ENCODE assay signal across 18 cellular contexts in the genomic region with DNA sequence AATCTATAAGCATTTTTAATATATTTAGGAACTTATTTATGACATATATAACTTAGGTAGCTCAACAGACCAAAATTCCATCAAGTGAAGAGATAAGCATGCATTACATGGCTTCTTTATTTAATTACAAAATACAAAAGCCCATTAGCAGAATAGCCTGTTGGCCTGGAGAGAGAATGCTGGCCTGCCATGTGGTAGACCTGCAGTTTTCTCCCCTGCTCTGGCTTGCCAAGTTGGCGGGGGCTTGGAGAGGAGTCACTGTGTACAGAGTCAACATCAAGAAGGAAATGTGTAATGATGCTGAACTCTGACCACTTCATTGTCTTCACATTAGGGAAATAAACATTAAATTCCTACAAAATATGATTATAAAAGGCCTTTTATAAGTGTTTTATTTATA.
DNase-seq lines count a peak whose midpoint lies in the region; ATAC-seq and TF ChIP-seq lines count a peak whose summit lies in the region.
"Had no signal": no experiment of that assay in that cellular context is flagged by ENCODE, and none has a peak within 500 bp of the region (broad histone marks: within the 10 kb centered on the region; RNA-seq: fewer than 3 reads in every experiment).

No MANE protein-coding gene starts in this region.

- no peak overlapping the region for H3K4me3 Mint-ChIP-seq in glutamatergic neuron (ENCODE audit: unreplicated experiment)
- H3K4me3 Mint-ChIP-seq: activated CD8-positive, alpha-beta T cell treated with anti-CD3 and anti-CD28 coated beads, Interleukin-2, amount 10 ng/mL, durations not matched to agents 7 days and 5 days; activated naive CD8-positive, alpha-beta T cell treated with anti-CD3 and anti-CD28 coated beads, Interleukin-2, amount 10 ng/mL, durations not matched to agents 7 days and 5 days; T-helper 1 cell treated with Interleukin-12 subunit alpha and Interleukin-12 subunit beta and Interleukin-4 antibody, amounts not matched to agents 30 μg/mL and 1 μg/mL, for 36 hours had no signal

- TF ChIP-seq CTCF in BE2C (IDR thresholded peaks at IDR 0.05; ENCODE audit: low read depth, low read length) (no peak), glutamatergic neuron (IDR thresholded peaks at IDR 0.05; ENCODE audit: partially characterized antibody, unreplicated experiment) (no peak)

- peaks cover 21% of the 10 kb centered on the region for H3K4me1 ChIP-seq in BE2C
- H3K4me1 ChIP-seq in effector memory CD4-positive, alpha-beta T cell (ENCODE audit: control insufficient read depth, insufficient read depth, low read length, poor library complexity, severe bottlenecking) = no peaks in the 10 kb centered on the region
- H3K4me1 ChIP-seq: breast epithelium, right atrium auricular region had no signal

- H3K4me1 Mint-ChIP-seq in glutamatergic neuron (ENCODE audit: low read depth, unreplicated experiment) = no peaks in the 10 kb centered on the region
- H3K4me1 Mint-ChIP-seq: activated naive CD8-positive, alpha-beta T cell treated with anti-CD3 and anti-CD28 coated beads, Interleukin-2, amount 10 ng/mL, durations not matched to agents 7 days and 5 days had no signal

- no peak overlapping the region for H3K27ac ChIP-seq in effector memory CD4-positive, alpha-beta T cell (ENCODE audit: insufficient read depth, low read length, poor library complexity, severe bottlenecking)
- H3K27ac ChIP-seq: breast epithelium, neutrophil, right atrium auricular region had no signal

- no peaks in the 10 kb centered on the region for H3K9me3 Mint-ChIP-seq in glutamatergic neuron (ENCODE audit: unreplicated experiment)
- H3K9me3 Mint-ChIP-seq: activated naive CD8-positive, alpha-beta T cell treated with anti-CD3 and anti-CD28 coated beads, Interleukin-2, amount 10 ng/mL, durations not matched to agents 7 days and 5 days; T-helper 1 cell treated with Interleukin-12 subunit alpha and Interleukin-12 subunit beta and Interleukin-4 antibody, amounts not matched to agents 30 μg/mL and 1 μg/mL, for 36 hours had no signal

- DNase-seq in BE2C (peak; percentile 93), MG63 (peak; percentile 86), SHP77 treated with DMSO at 0.1 percent for 48 hours (lab: John Stamatoyannopoulos, UW) (peak; percentile 8), glutamatergic neuron (peak; percentile 27), 8988T (no peak), AG08395 (ENCODE audit: low spot score) (no peak)
- DNase-seq in effector memory CD4-positive, alpha-beta T cell = no peak
- DNase-seq: activated CD8-positive, alpha-beta T cell treated with anti-CD3 and anti-CD28 coated beads, Interleukin-2, amount 10 ng/mL, durations not matched to agents 7 days and 5 days; activated naive CD8-positive, alpha-beta T cell treated with anti-CD3 and anti-CD28 coated beads, Interleukin-2, amount 10 ng/mL, durations not matched to agents 7 days and 5 days; effector CD4-positive, alpha-beta T cell; GF-D8; hypothalamus had no signal

- H3K36me3 ChIP-seq in BE2C (no peaks in the 10 kb centered on the region), MG63 (no peaks in the 10 kb centered on the region)
- H3K36me3 ChIP-seq in effector memory CD4-positive, alpha-beta T cell (ENCODE audit: control insufficient read depth, insufficient read depth, low read length) = no peaks in the 10 kb centered on the region
- H3K36me3 ChIP-seq: breast epithelium, neutrophil, right atrium auricular region had no signal

- H3K27me3 Mint-ChIP-seq in glutamatergic neuron (ENCODE audit: unreplicated experiment) = peaks cover 3% of the 10 kb centered on the region
- H3K27me3 Mint-ChIP-seq: activated naive CD8-positive, alpha-beta T cell treated with anti-CD3 and anti-CD28 coated beads, Interleukin-2, amount 10 ng/mL, durations not matched to agents 7 days and 5 days had no signal

- no peak for ATAC-seq in GM21390 (IDR thresholded peaks at IDR 0.05; ENCODE audit: unreplicated experiment)
- ATAC-seq: activated CD8-positive, alpha-beta T cell treated with anti-CD3 and anti-CD28 coated beads, Interleukin-2, amount 10 ng/mL, durations not matched to agents 7 days and 5 days; mucosa of descending colon had no signal

- no peak overlapping the region for H3K4me3 ChIP-seq in BE2C (ENCODE audit: low read depth, low read length)
- no peak overlapping the region for H3K4me3 ChIP-seq in MG63
- no peak overlapping the region for H3K4me3 ChIP-seq in effector memory CD4-positive, alpha-beta T cell (ENCODE audit: insufficient read depth, low read depth, low read length, poor library complexity, severe bottlenecking)
- H3K4me3 ChIP-seq: breast epithelium, mucosa of descending colon, right atrium auricular region had no signal

- no peak overlapping the region for H3K27ac Mint-ChIP-seq in glutamatergic neuron (ENCODE audit: unreplicated experiment)
- H3K27ac Mint-ChIP-seq: activated CD8-positive, alpha-beta T cell treated with anti-CD3 and anti-CD28 coated beads, Interleukin-2, amount 10 ng/mL, durations not matched to agents 7 days and 5 days; activated naive CD8-positive, alpha-beta T cell treated with anti-CD3 and anti-CD28 coated beads, Interleukin-2, amount 10 ng/mL, durations not matched to agents 7 days and 5 days; T-helper 1 cell treated with Interleukin-12 subunit alpha and Interleukin-12 subunit beta and Interleukin-4 antibody, amounts not matched to agents 30 μg/mL and 1 μg/mL, for 36 hours had no signal

- no peaks in the 10 kb centered on the region for H3K9me3 ChIP-seq in BE2C
- H3K9me3 ChIP-seq in MG63 = no peaks in the 10 kb centered on the region
- H3K9me3 ChIP-seq in effector memory CD4-positive, alpha-beta T cell (ENCODE audit: control insufficient read depth, low read length) = no peaks in the 10 kb centered on the region
- H3K9me3 ChIP-seq: breast epithelium, mucosa of descending colon, neutrophil, right atrium auricular region had no signal

- no peaks in the 10 kb centered on the region for H3K36me3 Mint-ChIP-seq in glutamatergic neuron (ENCODE audit: unreplicated experiment)
- H3K36me3 Mint-ChIP-seq: activated naive CD8-positive, alpha-beta T cell treated with anti-CD3 and anti-CD28 coated beads, Interleukin-2, amount 10 ng/mL, durations not matched to agents 7 days and 5 days had no signal

- no peaks in the 10 kb centered on the region for H3K27me3 ChIP-seq in BE2C
- H3K27me3 ChIP-seq in MG63 = no peaks in the 10 kb centered on the region
- no peaks in the 10 kb centered on the region for H3K27me3 ChIP-seq in effector memory CD4-positive, alpha-beta T cell (replicated peaks; ENCODE audit: control insufficient read depth, insufficient read depth, low read length, poor library complexity, severe bottlenecking)
- H3K27me3 ChIP-seq: breast epithelium, right atrium auricular region had no signal

Comparison
In these comparisons a context has a peak if more than half of its experiments do, and no peak if none do; other contexts are left out.
1. DNase-seq: peak in BE2C (single experiment), MG63 (single experiment), SHP77 treated with DMSO at 0.1 percent for 48 hours (single experiment) and glutamatergic neuron (single experiment); none in effector memory CD4-positive, alpha-beta T cell (0 of 3), 8988T (single experiment) and AG08395 (single experiment).